In genomic region chr4:84498203-84499026, GRCh38 we compare ENCODE assay signal across 8 cellular contexts. TPM values are rescaled to one million over a fixed set of nuclear protein-coding genes. Genes with fewer than 3 reads are reported as not detected.
DNase-seq lines count a peak whose midpoint lies in the region; ATAC-seq and TF ChIP-seq lines count a peak whose summit lies in the region.

No MANE protein-coding gene starts in this region.

- H3K4me3 Mint-ChIP-seq in activated T-cell treated with anti-CD3 and anti-CD28 coated beads, Interleukin-2, amount 50 U/mL, for 4 hours: peak overlapping the region; percentile 72

- H3K4me1 ChIP-seq in left ventricle myocardium inferior (peaks cover 45% of the 10 kb centered on the region), rectal smooth muscle tissue (ENCODE audit: control insufficient read depth, insufficient read depth, low read length) (peaks cover 6% of the 10 kb centered on the region)

- peak overlapping the region; percentile 18; the same call in 1 of the 2 replicates for H3K27ac ChIP-seq in C4-2B
- H3K27ac ChIP-seq in left ventricle myocardium inferior (replicated peaks): no peak overlapping the region
- H3K27ac ChIP-seq in rectal smooth muscle tissue (ENCODE audit: low read depth, low read length): no peak overlapping the region

- DNase-seq in HT1080 (ENCODE audit: low read depth): peak; percentile 13
- DNase-seq in activated T-cell treated with anti-CD3 and anti-CD28 coated beads, Interleukin-2, amount 50 U/mL, for 4 hours: no peak
- no peak for DNase-seq in left ventricle myocardium inferior
- no peak for DNase-seq in ureter (ENCODE audit: low spot score)
- DNase-seq in cerebellar nuclear complex (lab: John Stamatoyannopoulos, UW): no peak

- peaks cover 88% of the 10 kb centered on the region for H3K27me3 Mint-ChIP-seq in activated T-cell treated with anti-CD3 and anti-CD28 coated beads, Interleukin-2, amount 50 U/mL, for 4 hours (ENCODE audit: low read depth)

- TF ChIP-seq CTCF in C4-2B (conservative IDR thresholded peaks at IDR 0.05) (no peak), left ventricle myocardium inferior (IDR thresholded peaks at IDR 0.05; ENCODE audit: borderline replicate concordance) (no peak)

- H3K36me3 Mint-ChIP-seq in activated T-cell treated with anti-CD3 and anti-CD28 coated beads, Interleukin-2, amount 50 U/mL, for 4 hours (ENCODE audit: insufficient read depth): no peaks in the 10 kb centered on the region

- H3K9ac ChIP-seq in rectal smooth muscle tissue (ENCODE audit: low read length): no peak overlapping the region

- intact Hi-C loops in left ventricle myocardium inferior (cut with micrococcal nuclease): no loop called here

- peaks cover 17% of the 10 kb centered on the region for H3K4me1 Mint-ChIP-seq in activated T-cell treated with anti-CD3 and anti-CD28 coated beads, Interleukin-2, amount 50 U/mL, for 4 hours (ENCODE audit: low read depth)

- H3K27me3 ChIP-seq in left ventricle myocardium inferior (ENCODE audit: low read depth) (peaks cover 100% of the 10 kb centered on the region), rectal smooth muscle tissue (ENCODE audit: control insufficient read depth, insufficient read depth, low read length) (peaks cover 73% of the 10 kb centered on the region)

- H3K36me3 ChIP-seq in left ventricle myocardium inferior: no peaks in the 10 kb centered on the region
- H3K36me3 ChIP-seq in rectal smooth muscle tissue (ENCODE audit: control insufficient read depth, insufficient read depth, low read length): no peaks in the 10 kb centered on the region

- peak; percentile 46 to 49 for ATAC-seq in activated T-cell treated with anti-CD3 and anti-CD28 coated beads, Interleukin-2, amount 50 U/mL, for 4 hours
- ATAC-seq in GM21367 (IDR thresholded peaks at IDR 0.05; ENCODE audit: unreplicated experiment): no peak

- peaks cover 11% of the 10 kb centered on the region for H3K9me3 Mint-ChIP-seq in activated T-cell treated with anti-CD3 and anti-CD28 coated beads, Interleukin-2, amount 50 U/mL, for 4 hours

- H3K9me3 ChIP-seq in left ventricle myocardium inferior (replicated peaks): no peaks in the 10 kb centered on the region

- peak overlapping the region; percentile 62 for H3K4me3 ChIP-seq in left ventricle myocardium inferior
- H3K4me3 ChIP-seq in rectal smooth muscle tissue (ENCODE audit: low read length): peak overlapping the region; percentile 58

RNA-seq across cellular contexts. Expression of gene NKX6-1, which starts 0.7 kb away (rescaled TPM):
- 0.47 and 0.58 TPM in 2 replicates for total RNA-seq in HT1080 (2014; rRNA removed; shearing (Covaris generic))
- 1.4 and 1.8 TPM in 2 replicates for polyA plus RNA-seq in HT1080 (2015; cell fraction: cytosol; rRNA removed)
- 2.4 and 3.7 TPM in 2 replicates for polyA plus RNA-seq in HT1080 (2015; cell fraction: nucleus; rRNA removed)
- total RNA-seq in activated T-cell treated with anti-CD3 and anti-CD28 coated beads, Interleukin-2, amount 50 U/mL, for 4 hours: not detected
- total RNA-seq in left ventricle myocardium inferior (not detected), ureter (0.70 TPM)
